23 cellular contexts compared by ENCODE assay signal in genomic region chr14:52922059-52922458, GRCh38. TPM values are rescaled to one million over a fixed set of nuclear protein-coding genes. Genes with fewer than 3 reads are reported as not detected.
DNase-seq lines count a peak whose midpoint lies in the region; ATAC-seq and TF ChIP-seq lines count a peak whose summit lies in the region.
"Had no signal": no experiment of that assay in that cellular context is flagged by ENCODE, and none has a peak within 500 bp of the region (broad histone marks: within the 10 kb centered on the region; RNA-seq: fewer than 3 reads in every experiment).

No MANE protein-coding gene starts in this region.

- H3K14ac ChIP-seq in H9 (ENCODE audit: insufficient read depth, low read length) (no peak overlapping the region), mesenchymal stem cell (ENCODE audit: low read length in 2 of 2) (no peak overlapping the region)

- H4K5ac ChIP-seq in H9 (ENCODE audit: insufficient read length, low read depth, low read length): no peak overlapping the region

- H3K4me2 ChIP-seq in H9 (ENCODE audit: insufficient read depth, insufficient read length, low read length): no peak overlapping the region
- no peak overlapping the region for H3K4me2 ChIP-seq in mesenchymal stem cell (ENCODE audit: low read length, poor library complexity, severe bottlenecking)
- H3K4me2 ChIP-seq in smooth muscle cell: peak overlapping the region; percentile 74

- H2AFZ ChIP-seq in H9 (ENCODE audit: low read length) (no peak overlapping the region), mesenchymal stem cell (ENCODE audit: low read depth, low read length) (no peak overlapping the region), smooth muscle cell (ENCODE audit: low read depth) (no peak overlapping the region)

- no peak overlapping the region for H2BK20ac ChIP-seq in H9 (ENCODE audit: low read depth, low read length, poor library complexity, severe bottlenecking)

- no peaks in the 10 kb centered on the region for H3K23me2 ChIP-seq in H9 (ENCODE audit: insufficient read length, low read depth, low read length, poor library complexity, severe bottlenecking)

- peaks cover 0 to 11% (median 7%) of the 10 kb centered on the region in 3 experiments; a peak in 5 of 7 replicates for H3K36me3 Mint-ChIP-seq in H9 (ENCODE audit: insufficient read depth in 1 of 3, low read depth in 3 of 3)
- H3K36me3 Mint-ChIP-seq: type B pancreatic cell had no signal

- no peak overlapping the region for H2BK15ac ChIP-seq in H9 (ENCODE audit: low read depth, low read length)
- H2BK15ac ChIP-seq in mesenchymal stem cell (ENCODE audit: low read depth, poor library complexity, severe bottlenecking): no peak overlapping the region

- H3K9ac ChIP-seq in H9 (ENCODE audit: extremely low read depth, insufficient read length, low read length) (no peak overlapping the region), mesenchymal stem cell (ENCODE audit: low read length) (no peak overlapping the region), smooth muscle cell (ENCODE audit: low read depth) (no peak overlapping the region)

- ATAC-seq in RWPE2 (ENCODE audit: low read depth) (no peak), HG03097 (IDR thresholded peaks at IDR 0.05; ENCODE audit: low FRiP score, unreplicated experiment) (no peak), lower lobe of right lung (no peak)
- ATAC-seq: activated T-cell treated with anti-CD3 and anti-CD28 coated beads, Interleukin-2, amount 50 U/mL, for 4 hours had no signal

- H3K56ac ChIP-seq in H9 (ENCODE audit: insufficient read length, low read depth, low read length): no peak overlapping the region

- no peak overlapping the region for H3T11ph ChIP-seq in H9 (ENCODE audit: low read length)

- H3K4me1 ChIP-seq in H9 (ENCODE audit: insufficient read depth, low read length) (peaks cover 7% of the 10 kb centered on the region; the same call in 1 of the 2 replicates), RWPE2 (ENCODE audit: insufficient read depth, poor library complexity, severe bottlenecking) (peaks cover 70% of the 10 kb centered on the region), mesenchymal stem cell (ENCODE audit: control insufficient read depth, insufficient read depth, low read depth, low read length) (peaks cover 16% of the 10 kb centered on the region), smooth muscle cell (ENCODE audit: low read depth) (peaks cover 30% of the 10 kb centered on the region), lower lobe of right lung (peaks cover 82% of the 10 kb centered on the region), HAP-1 (peaks cover 9% of the 10 kb centered on the region; the same call in 1 of the 2 replicates)

- H3K4me3 ChIP-seq in RWPE2 (ENCODE audit: severe bottlenecking): no peak overlapping the region
- no peak overlapping the region for H3K4me3 ChIP-seq in mesenchymal stem cell (ENCODE audit: insufficient read depth in 1 of 2, low read depth in 1 of 2, low read length in 2 of 2)
- H3K4me3 ChIP-seq in smooth muscle cell: no peak overlapping the region
- no peak overlapping the region for H3K4me3 ChIP-seq in lower lobe of right lung
- no peak overlapping the region for H3K4me3 ChIP-seq in HAP-1

- DNase-seq in H9: no peak
- no peak for DNase-seq in RWPE2 (ENCODE audit: low spot score)
- DNase-seq in mesenchymal stem cell: no peak
- DNase-seq in smooth muscle cell (lab: John Stamatoyannopoulos, UW; ENCODE audit: unreplicated experiment): no peak
- DNase-seq in lower lobe of right lung: no peak
- DNase-seq in HAP-1 (ENCODE audit: low spot score in 2 of 2): no peak
- no peak for DNase-seq in NCI-H345 treated with DMSO at 0.1 percent for 48 hours (lab: John Stamatoyannopoulos, UW; ENCODE audit: unreplicated experiment)
- DNase-seq: activated CD4-positive, alpha-beta T cell treated with anti-CD3 and anti-CD28 coated beads for 1 hour; activated CD8-positive, alpha-beta memory T cell treated with anti-CD3 and anti-CD28 coated beads for 24 hours; activated naive CD4-positive, alpha-beta T cell treated with Interleukin-2 at 50 U/mL for 16 hours; activated T-cell treated with anti-CD3 and anti-CD28 coated beads, Interleukin-2, amount 50 U/mL, for 4 hours; AML-193; glutamatergic neuron; midbrain; MM.1S; NCI-H146; NCI-H748 treated with DMSO at 0.1 percent for 48 hours; stimulated activated CD4-positive, alpha-beta T cell treated with anti-CD3 and anti-CD28 coated beads, Interleukin-2, amount 100 ng/mL, for 48 hours; stimulated activated naive CD4-positive, alpha-beta T cell treated with Interleukin-2 at 50 U/mL for 16 hours had no signal

- in situ Hi-C loops in HAP-1 (cut with MboI; ENCODE audit: low sequenced_read_pairs): no loop called here

- H2BK5ac ChIP-seq in H9 (ENCODE audit: insufficient read length, low read length): no peak overlapping the region
- H2BK5ac ChIP-seq in mesenchymal stem cell (ENCODE audit: low read depth, low read length, poor library complexity, severe bottlenecking): no peak overlapping the region

- no peak overlapping the region for H3K27ac ChIP-seq in H9 (ENCODE audit: insufficient read length, low read depth, low read length)
- peak overlapping the region; percentile 86 for H3K27ac ChIP-seq in RWPE2 (ENCODE audit: poor library complexity, severe bottlenecking)
- peak overlapping the region; percentile 70 for H3K27ac ChIP-seq in mesenchymal stem cell (ENCODE audit: low read length, poor library complexity, severe bottlenecking)
- H3K27ac ChIP-seq in smooth muscle cell (ENCODE audit: low read depth): peak overlapping the region; percentile 64
- no peak overlapping the region for H3K27ac ChIP-seq in lower lobe of right lung

- H2BK120ac ChIP-seq in H9 (ENCODE audit: low read depth, low read length, poor library complexity, severe bottlenecking): no peak overlapping the region
- H2BK120ac ChIP-seq in mesenchymal stem cell (ENCODE audit: low read depth, low read length): no peak overlapping the region

- H3K4me1 Mint-ChIP-seq in H9: peaks cover 37 to 38% of the 10 kb centered on the region in 2 experiments

- no peak overlapping the region for H4K8ac ChIP-seq in H9 (replicated peaks; ENCODE audit: insufficient read length, low read depth, low read length)
- no peak overlapping the region for H4K8ac ChIP-seq in mesenchymal stem cell (ENCODE audit: low read length)

- no peaks in the 10 kb centered on the region for H3K9me3 Mint-ChIP-seq in H9
- H3K9me3 Mint-ChIP-seq: activated T-cell treated with anti-CD3 and anti-CD28 coated beads, Interleukin-2, amount 50 U/mL, for 4 hours; dendritic cell treated with granulocyte-macrophage colony-stimulating factor and Interleukin-4, amounts not matched to agents 40 ng/mL and 50 ng/mL, for 4 days; neural crest cell; type B pancreatic cell had no signal

- H3F3A ChIP-seq in smooth muscle cell (ENCODE audit: low read depth): peaks cover 18% of the 10 kb centered on the region

- peaks cover 25% of the 10 kb centered on the region for H3K36me3 ChIP-seq in RWPE2 (ENCODE audit: low read depth)
- peaks cover 0 to 15% of the 10 kb centered on the region in 2 experiments for H3K36me3 ChIP-seq in mesenchymal stem cell (ENCODE audit: control insufficient read depth in 1 of 2, insufficient read depth in 2 of 2, low read depth in 1 of 2, low read length in 2 of 2)
- peaks cover 2% of the 10 kb centered on the region for H3K36me3 ChIP-seq in smooth muscle cell (ENCODE audit: low read depth)
- H3K36me3 ChIP-seq in lower lobe of right lung: no peaks in the 10 kb centered on the region
- H3K36me3 ChIP-seq in HAP-1 (replicated peaks): peaks cover 11% of the 10 kb centered on the region

- peaks cover 3% of the 10 kb centered on the region for H3K79me1 ChIP-seq in H9 (ENCODE audit: insufficient read depth, low read depth, low read length, poor library complexity, severe bottlenecking)
- no peaks in the 10 kb centered on the region for H3K79me1 ChIP-seq in mesenchymal stem cell (replicated peaks; ENCODE audit: low read length, poor library complexity, severe bottlenecking)

- no peak overlapping the region for H3K4me3 Mint-ChIP-seq in H9
- H3K4me3 Mint-ChIP-seq: activated T-cell treated with anti-CD3 and anti-CD28 coated beads, Interleukin-2, amount 50 U/mL, for 4 hours; dendritic cell treated with granulocyte-macrophage colony-stimulating factor and Interleukin-4, amounts not matched to agents 40 ng/mL and 50 ng/mL, for 4 days; neural crest cell; type B pancreatic cell had no signal

- no peaks in the 10 kb centered on the region for H3K9me3 ChIP-seq in H9 (ENCODE audit: control insufficient read depth, low read depth, low read length)
- no peaks in the 10 kb centered on the region for H3K9me3 ChIP-seq in RWPE2 (ENCODE audit: severe bottlenecking)
- H3K9me3 ChIP-seq in mesenchymal stem cell (ENCODE audit: control insufficient read depth, low read length): no peaks in the 10 kb centered on the region
- H3K9me3 ChIP-seq in smooth muscle cell (replicated peaks; ENCODE audit: low read depth): no peaks in the 10 kb centered on the region
- H3K9me3 ChIP-seq in lower lobe of right lung: no peaks in the 10 kb centered on the region
- no peaks in the 10 kb centered on the region for H3K9me3 ChIP-seq in HAP-1

- H3K4ac ChIP-seq in H9 (ENCODE audit: low read depth, low read length) (no peak overlapping the region), mesenchymal stem cell (ENCODE audit: low read depth in 1 of 2, low read length in 2 of 2) (peak overlapping the region in 1 of 2 experiments; percentile 26)

- TF ChIP-seq CTCF in H9 (conservative IDR thresholded peaks at IDR 0.05) (no peak), RWPE2 (IDR thresholded peaks at IDR 0.05; ENCODE audit: poor library complexity, severe bottlenecking) (no peak), smooth muscle cell (IDR thresholded peaks at IDR 0.05; ENCODE audit: borderline replicate concordance, insufficient read depth, poor library complexity, severe bottlenecking) (no peak), lower lobe of right lung (IDR thresholded peaks at IDR 0.05) (no peak)

- H3K23ac ChIP-seq in H9 (ENCODE audit: insufficient read length, low read depth, low read length) (no peak overlapping the region), mesenchymal stem cell (ENCODE audit: low read length in 2 of 2) (no peak overlapping the region)

- H3K27me3 ChIP-seq in H9 (ENCODE audit: insufficient read depth, low read length): no peaks in the 10 kb centered on the region
- no peaks in the 10 kb centered on the region for H3K27me3 ChIP-seq in RWPE2 (ENCODE audit: insufficient read depth, poor library complexity, severe bottlenecking)
- no peaks in the 10 kb centered on the region for H3K27me3 ChIP-seq in mesenchymal stem cell (ENCODE audit: control insufficient read depth in 1 of 2, insufficient read depth in 1 of 2, low read length in 2 of 2)
- H3K27me3 ChIP-seq in smooth muscle cell (ENCODE audit: low read depth): no peaks in the 10 kb centered on the region
- no peaks in the 10 kb centered on the region for H3K27me3 ChIP-seq in lower lobe of right lung (ENCODE audit: low read depth)
- H3K27me3 ChIP-seq in HAP-1 (ENCODE audit: low read depth): no peaks in the 10 kb centered on the region

- peak overlapping the region; percentile 27 to 48 (median 46); a peak in 3 of 7 replicates for H3K27ac Mint-ChIP-seq in H9
- H3K27ac Mint-ChIP-seq: dendritic cell treated with granulocyte-macrophage colony-stimulating factor and Interleukin-4, amounts not matched to agents 40 ng/mL and 50 ng/mL, for 4 days; type B pancreatic cell had no signal

- H2AK5ac ChIP-seq in H9 (ENCODE audit: insufficient read length, low read length) (no peak overlapping the region), mesenchymal stem cell (ENCODE audit: low read length, severe bottlenecking) (peak overlapping the region; percentile 44)

- H4K91ac ChIP-seq in H9 (ENCODE audit: insufficient read length, low read depth, low read length) (no peak overlapping the region), mesenchymal stem cell (ENCODE audit: low read length) (no peak overlapping the region)

- H3K18ac ChIP-seq in H9 (ENCODE audit: insufficient read length, low read depth, low read length) (no peak overlapping the region), mesenchymal stem cell (ENCODE audit: low read depth in 1 of 2, low read length in 2 of 2) (peak overlapping the region in 1 of 2 experiments; percentile 64)

- H4K20me1 ChIP-seq in H9 (ENCODE audit: control insufficient read depth, insufficient read depth, insufficient read length) (no peaks in the 10 kb centered on the region), smooth muscle cell (ENCODE audit: low read depth) (peaks cover 98% of the 10 kb centered on the region)

- no peak overlapping the region for H2BK12ac ChIP-seq in H9 (ENCODE audit: insufficient read length, low read depth, low read length)
- peak overlapping the region in 1 of 2 experiments; percentile 6 for H2BK12ac ChIP-seq in mesenchymal stem cell (ENCODE audit: low read length in 2 of 2)

- no peaks in the 10 kb centered on the region for H3K27me3 Mint-ChIP-seq in H9 (ENCODE audit: low read depth)
- H3K27me3 Mint-ChIP-seq: dendritic cell treated with granulocyte-macrophage colony-stimulating factor and Interleukin-4, amounts not matched to agents 40 ng/mL and 50 ng/mL, for 4 days; type B pancreatic cell had no signal

- peaks cover 14% of the 10 kb centered on the region; the same call in 1 of the 2 replicates for H3K79me2 ChIP-seq in H9 (ENCODE audit: insufficient read depth, low read length)
- peaks cover 100% of the 10 kb centered on the region for H3K79me2 ChIP-seq in smooth muscle cell (ENCODE audit: low read depth)

- intact Hi-C loops in lower lobe of right lung (cut with DNase I): no loop called here

RNA-seq across cellular contexts. Expression of gene FERMT2, which starts 28.8 kb away (rescaled TPM):
- 128 and 136 TPM in 2 replicates for total RNA-seq in H9 (2021)
- polyA plus RNA-seq in mesenchymal stem cell (2013, experiment 1 of 2): 137 TPM
- 137 TPM for polyA plus RNA-seq in mesenchymal stem cell (2013, experiment 2 of 2)
- 271 and 287 TPM in 2 replicates for total RNA-seq in smooth muscle cell
- polyA plus RNA-seq in smooth muscle cell: 112 and 113 TPM in 2 replicates
- 86.0 TPM for total RNA-seq in lower lobe of right lung

Comparison
In these comparisons a context has a peak if more than half of its experiments do, and no peak if none do; other contexts are left out.
1. H3K27ac ChIP-seq: peak in RWPE2 (single experiment), mesenchymal stem cell (single experiment) and smooth muscle cell (single experiment); none in H9 (single experiment) and lower lobe of right lung (single experiment).